Comparison of ENCODE assay signal across 9 cellular contexts in the genomic region with DNA sequence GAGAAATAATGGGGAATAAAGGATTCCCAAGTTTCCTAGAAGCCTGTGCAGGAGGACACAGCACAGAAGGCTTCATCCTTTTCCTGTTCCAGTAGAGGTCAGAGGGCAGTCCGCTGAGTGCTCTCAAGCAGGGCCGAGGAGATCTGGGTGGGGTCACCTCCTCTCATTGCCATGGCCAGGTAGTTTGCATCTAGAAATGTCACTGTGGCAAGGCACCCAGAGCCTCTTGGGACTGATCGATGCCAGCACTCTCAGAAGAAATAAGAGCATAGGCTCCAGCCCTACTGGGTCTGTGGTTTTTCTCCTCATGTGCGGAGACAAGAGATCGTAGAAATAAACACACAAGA. TPM values are rescaled to one million over a fixed set of nuclear protein-coding genes. Genes with fewer than 3 reads are reported as not detected.
DNase-seq lines count a peak whose midpoint lies in the region; ATAC-seq and TF ChIP-seq lines count a peak whose summit lies in the region.
"Had no signal": no experiment of that assay in that cellular context is flagged by ENCODE, and none has a peak within 500 bp of the region (broad histone marks: within the 10 kb centered on the region; RNA-seq: fewer than 3 reads in every experiment).

No MANE protein-coding gene starts in this region.

- no peaks in the 10 kb centered on the region for H3K27me3 ChIP-seq in dorsolateral prefrontal cortex
- no peaks in the 10 kb centered on the region for H3K27me3 ChIP-seq in WERI-Rb-1 (ENCODE audit: insufficient read depth, low read depth, severe bottlenecking)
- H3K27me3 ChIP-seq in MG63, result no peaks in the 10 kb centered on the region

- H3K36me3 ChIP-seq in WERI-Rb-1 (peaks cover 71% of the 10 kb centered on the region), MG63 (peaks cover 15% of the 10 kb centered on the region)

- H3K9me3 Mint-ChIP-seq in activated CD8-positive, alpha-beta memory T cell treated with anti-CD3 and anti-CD28 coated beads, Interleukin-2, amount 10 ng/mL, durations not matched to agents 7 days and 5 days (ENCODE audit: low read depth), result no peaks in the 10 kb centered on the region
- H3K9me3 Mint-ChIP-seq: neural crest cell had no signal

- intact Hi-C loops in dorsolateral prefrontal cortex (cut with DNase I), result no loop called here

- no peak for DNase-seq in activated CD8-positive, alpha-beta memory T cell treated with anti-CD3 and anti-CD28 coated beads, Interleukin-2, amount 10 ng/mL, durations not matched to agents 7 days and 5 days
- no peak for DNase-seq in activated CD8-positive, alpha-beta memory T cell treated with anti-CD3 and anti-CD28 coated beads, Interleukin-2, amount 50 U/mL, for 48 hours
- no peak for DNase-seq in dorsolateral prefrontal cortex
- DNase-seq in stimulated activated naive CD8-positive, alpha-beta T cell treated with anti-CD3 and anti-CD28 coated beads, Interleukin-15, Interleukin-2, amounts not matched to agents 100 U/mL and 50 U/mL, for 24 hours, result no peak
- no peak for DNase-seq in WERI-Rb-1
- DNase-seq in HuH-7 (ENCODE audit: low spot score), result no peak
- no peak for DNase-seq in MG63

- CTCF ChIA-PET in activated CD8-positive, alpha-beta memory T cell treated with anti-CD3 and anti-CD28 coated beads, Interleukin-2, amount 10 ng/mL, durations not matched to agents 7 days and 5 days (lab: Charles Lee), result interaction anchor here (0.7 to 7.2 kb wide), 10 partner anchors 9 to 226 kb away, joined by 3 to 141 read pairs (median 14); a partner anchor contains a TSS

- peak; percentile 56 for ATAC-seq in activated CD8-positive, alpha-beta memory T cell treated with anti-CD3 and anti-CD28 coated beads, Interleukin-2, amount 10 ng/mL, durations not matched to agents 7 days and 5 days
- peak; percentile 52 for ATAC-seq in HG03175 (IDR thresholded peaks at IDR 0.05; ENCODE audit: unreplicated experiment)
- ATAC-seq in stimulated activated naive CD8-positive, alpha-beta T cell treated with anti-CD3 and anti-CD28 coated beads, Interleukin-15, Interleukin-2, amounts not matched to agents 100 U/mL and 50 U/mL, for 24 hours, result peak; percentile 25

- H3K4me1 Mint-ChIP-seq in activated CD8-positive, alpha-beta memory T cell treated with anti-CD3 and anti-CD28 coated beads, Interleukin-2, amount 10 ng/mL, durations not matched to agents 7 days and 5 days, result peaks cover 53% of the 10 kb centered on the region

- peak overlapping the region in 37 of 59 donors; percentile 5 to 83 (median 50) for H3K27ac ChIP-seq in dorsolateral prefrontal cortex
- no peak overlapping the region for H3K27ac ChIP-seq in WERI-Rb-1

- peak overlapping the region in 18 of 59 donors; percentile 7 to 51 (median 32) for H3K4me3 ChIP-seq in dorsolateral prefrontal cortex
- H3K4me3 ChIP-seq in WERI-Rb-1 (ENCODE audit: low read depth, low read length), result no peak overlapping the region
- H3K4me3 ChIP-seq in MG63, result no peak overlapping the region

- H3K36me3 Mint-ChIP-seq in activated CD8-positive, alpha-beta memory T cell treated with anti-CD3 and anti-CD28 coated beads, Interleukin-2, amount 10 ng/mL, durations not matched to agents 7 days and 5 days, result peaks cover 66% of the 10 kb centered on the region

- TF ChIP-seq CTCF in dorsolateral prefrontal cortex (IDR thresholded peaks at IDR 0.05 in 54 of 56, conservative IDR thresholded peaks at IDR 0.05 in 2 of 56; ENCODE audit: low read depth in 1 of 56, partially characterized antibody in 56 of 56), result no peak
- no peak for TF ChIP-seq CTCF in WERI-Rb-1 (IDR thresholded peaks at IDR 0.05; ENCODE audit: low read depth, low read length)

- H3K9me3 ChIP-seq in WERI-Rb-1 (ENCODE audit: severe bottlenecking), result no peaks in the 10 kb centered on the region
- no peaks in the 10 kb centered on the region for H3K9me3 ChIP-seq in MG63

- peak overlapping the region; percentile 83 for H3K4me3 Mint-ChIP-seq in activated CD8-positive, alpha-beta memory T cell treated with anti-CD3 and anti-CD28 coated beads, Interleukin-2, amount 10 ng/mL, durations not matched to agents 7 days and 5 days
- H3K4me3 Mint-ChIP-seq: neural crest cell had no signal

- H3K27me3 Mint-ChIP-seq in activated CD8-positive, alpha-beta memory T cell treated with anti-CD3 and anti-CD28 coated beads, Interleukin-2, amount 10 ng/mL, durations not matched to agents 7 days and 5 days, result no peaks in the 10 kb centered on the region

- peak overlapping the region; percentile 100 for H3K27ac Mint-ChIP-seq in activated CD8-positive, alpha-beta memory T cell treated with anti-CD3 and anti-CD28 coated beads, Interleukin-2, amount 10 ng/mL, durations not matched to agents 7 days and 5 days

RNA-seq across cellular contexts. Expression of a gene that starts 7.9 kb away (rescaled TPM):
- total RNA-seq in activated CD8-positive, alpha-beta memory T cell treated with anti-CD3 and anti-CD28 coated beads, Interleukin-2, amount 10 ng/mL, durations not matched to agents 7 days and 5 days, result 10 to 100 TPM; 71.3 to 73.3 TPM
- 10 to 100 TPM; 34.9 to 62.3 (median 46.5) TPM for total RNA-seq in dorsolateral prefrontal cortex
- total RNA-seq in MG63 (2014; rRNA removed; shearing (Covaris generic); ENCODE audit: low replicate concordance), result 23.1 and 43.2 TPM in 2 replicates
